In genomic region chr5:176836811-176837706, GRCh38 we compare ENCODE assay signal across 14 cellular contexts. TPM values are rescaled to one million over a fixed set of nuclear protein-coding genes. Genes with fewer than 3 reads are reported as not detected.
DNase-seq lines count a peak whose midpoint lies in the region; ATAC-seq, FAIRE-seq and TF ChIP-seq lines count a peak whose summit lies in the region.
"Had no signal": no experiment of that assay in that cellular context is flagged by ENCODE, and none has a peak within 500 bp of the region (broad histone marks: within the 10 kb centered on the region; RNA-seq: fewer than 3 reads in every experiment).

No MANE protein-coding gene starts in this region.

- H3K79me2 ChIP-seq in HCT116 (ENCODE audit: insufficient read depth, low read length), result no peaks in the 10 kb centered on the region

- DNase-seq in Ammon's horn (ENCODE audit: low spot score) (peak; percentile 41), HCT116 (ENCODE audit: low read depth, low spot score) (no peak), NCI-H524 (lab: John Stamatoyannopoulos, UW) (peak; percentile 89 to 94), cerebellar cortex (ENCODE audit: low spot score) (peak; percentile 95), T-cell (no peak), NCI-H748 treated with DMSO at 0.1 percent for 48 hours (lab: John Stamatoyannopoulos, UW) (no peak), progenitor cell of endocrine pancreas (ENCODE audit: low spot score, unreplicated experiment) (no peak), D721Med (ENCODE audit: insufficient read length, low spot score) (no peak)
- DNase-seq: NCI-H1417 treated with DMSO at 0.1 percent for 48 hours, NCI-H2081 treated with DMSO at 0.1 percent for 48 hours had no signal

- no peak overlapping the region for H3K9ac ChIP-seq in HCT116 (ENCODE audit: low read length)
- H3K9ac ChIP-seq: GM23248 had no signal

- no peaks in the 10 kb centered on the region for H3K27me3 ChIP-seq in HCT116 (ENCODE audit: insufficient read depth, low read length)

- TF ChIP-seq RAD21 in HCT116 (IDR thresholded peaks at IDR 0.05; ENCODE audit: low read depth), result no peak

- no peaks in the 10 kb centered on the region for H3K36me3 ChIP-seq in HCT116 (ENCODE audit: control insufficient read depth in 1 of 2, insufficient read depth in 2 of 2, low read length in 2 of 2)

- H3K4me1 Mint-ChIP-seq in T-cell (no peaks in the 10 kb centered on the region), progenitor cell of endocrine pancreas (ENCODE audit: low read depth) (no peaks in the 10 kb centered on the region)
- H3K4me1 Mint-ChIP-seq: CD4-positive, CD25-positive, alpha-beta regulatory T cell; T-helper 17 cell had no signal

- H3K4me3 Mint-ChIP-seq in T-cell, result no peak overlapping the region
- H3K4me3 Mint-ChIP-seq in progenitor cell of endocrine pancreas (ENCODE audit: low read depth), result no peak overlapping the region
- H3K4me3 Mint-ChIP-seq: T-helper 17 cell had no signal

- RAD21 ChIA-PET in HCT116 (lab: Charles Lee; ENCODE audit: low non-redundant PET in 1 of 2, low total read pairs in 2 of 2, uncharacterized antibody in 2 of 2, unreplicated experiment in 2 of 2), result no interaction called here

- H3K4me3 ChIP-seq in HCT116 (replicated peaks in 1 of 2; ENCODE audit: low read depth in 1 of 2, low read length in 2 of 2), result no peak overlapping the region
- H3K4me3 ChIP-seq: GM23248 had no signal

- no peak for FAIRE-seq in D721Med (lab: Jason Lieb, UNC)

- intact Hi-C loops in HCT116 (cut with micrococcal nuclease), result no loop called here

- POLR2A ChIA-PET in HCT116 (lab: Charles Lee) (interaction anchor here (0.5 kb wide), 1 partner anchor 19 kb away, joined by 3 read pairs; no protein-coding TSS in a partner anchor), T-cell (lab: Charles Lee) (no interaction called here)

- H3K27ac Mint-ChIP-seq in T-cell, result no peak overlapping the region
- H3K27ac Mint-ChIP-seq in progenitor cell of endocrine pancreas, result no peak overlapping the region
- H3K27ac Mint-ChIP-seq: CD4-positive, CD25-positive, alpha-beta regulatory T cell; T-helper 17 cell had no signal

- no peaks in the 10 kb centered on the region for H3K36me3 Mint-ChIP-seq in T-cell
- no peaks in the 10 kb centered on the region for H3K36me3 Mint-ChIP-seq in progenitor cell of endocrine pancreas (ENCODE audit: insufficient read depth)
- H3K36me3 Mint-ChIP-seq: CD4-positive, CD25-positive, alpha-beta regulatory T cell had no signal

- no peaks in the 10 kb centered on the region for H3K9me3 Mint-ChIP-seq in T-cell
- no peaks in the 10 kb centered on the region for H3K9me3 Mint-ChIP-seq in progenitor cell of endocrine pancreas (ENCODE audit: low read depth)

- no peak overlapping the region for H2AFZ ChIP-seq in HCT116 (ENCODE audit: low read depth, low read length, poor library complexity, severe bottlenecking)
- H2AFZ ChIP-seq: GM23248 had no signal

- no peak overlapping the region for H3K27ac ChIP-seq in HCT116 (ENCODE audit: low read depth, low read length)
- H3K27ac ChIP-seq: GM23248 had no signal

- H3K4me2 ChIP-seq in HCT116 (ENCODE audit: low read length), result no peak overlapping the region

- no peak for TF ChIP-seq POLR2A in HCT116 (IDR thresholded peaks at IDR 0.05; ENCODE audit: borderline replicate concordance, extremely low read depth, insufficient read depth, insufficient read length)

- CTCF ChIA-PET in HCT116 (lab: Charles Lee), result interaction anchor here (1.1 kb wide), 1 partner anchor 14 kb away, joined by 3 read pairs; no protein-coding TSS in a partner anchor
- CTCF ChIA-PET in T-cell (lab: Charles Lee), result no interaction called here

- ATAC-seq in HCT116, result peak; percentile 12; the same call in 1 of the 2 replicates
- ATAC-seq in T-cell (replicated peaks in 1 of 4), result no peak

- H4K20me1 ChIP-seq in HCT116 (ENCODE audit: insufficient read depth), result no peaks in the 10 kb centered on the region

- H3K4me1 ChIP-seq in HCT116 (ENCODE audit: control insufficient read depth in 1 of 2, insufficient read depth in 2 of 2, low read length in 2 of 2), result no peaks in the 10 kb centered on the region
- H3K4me1 ChIP-seq: Caco-2 had no signal

- BruUV-seq in HCT116 (replicated peaks; lab: Mats Ljungman, UMichigan), result no TSS peak

- H3K9me2 ChIP-seq in HCT116 (ENCODE audit: insufficient read depth), result no peaks in the 10 kb centered on the region

- TF ChIP-seq CTCF in HCT116 (IDR thresholded peaks at IDR 0.05 in 2 of 3, conservative IDR thresholded peaks at IDR 0.05 in 1 of 3; ENCODE audit: borderline replicate concordance in 1 of 3, insufficient read depth in 1 of 3, low read depth in 2 of 3, low read length in 2 of 3) (no peak), progenitor cell of endocrine pancreas (IDR thresholded peaks at IDR 0.05; ENCODE audit: unreplicated experiment) (no peak), D721Med (IDR thresholded peaks at IDR 0.05; ENCODE audit: insufficient read depth, missing control alignments) (no peak)

- no peaks in the 10 kb centered on the region for H3K9me3 ChIP-seq in HCT116 (ENCODE audit: control insufficient read depth in 1 of 2, insufficient read depth in 1 of 2, low read depth in 1 of 2, low read length in 2 of 2)

- H3K27me3 Mint-ChIP-seq in T-cell, result peaks cover 27 to 50% of the 10 kb centered on the region in 2 donors
- H3K27me3 Mint-ChIP-seq in progenitor cell of endocrine pancreas, result peaks cover 57% of the 10 kb centered on the region

TF ChIP-seq in HCT116, 20 proteins besides CTCF, POLR2A, EP300 and RAD21:
- TF ChIP-seq ZFX (IDR thresholded peaks at IDR 0.05) (no peak), CBX3 (IDR thresholded peaks at IDR 0.05; ENCODE audit: low read depth) (no peak), ATF3 (IDR thresholded peaks at IDR 0.05) (no peak), YY1 (IDR thresholded peaks at IDR 0.05; ENCODE audit: extremely low read depth, insufficient replicate concordance, low read depth, low read length) (no peak), ZNF274 (IDR thresholded peaks at IDR 0.05; ENCODE audit: low read depth, low read length) (no peak), ELF1 (IDR thresholded peaks at IDR 0.05; ENCODE audit: borderline replicate concordance, low read depth) (no peak), SP1 (IDR thresholded peaks at IDR 0.05; ENCODE audit: low read depth) (no peak), EGR1 (IDR thresholded peaks at IDR 0.05; ENCODE audit: low read depth) (no peak), POLR2AphosphoS5 (IDR thresholded peaks at IDR 0.05; ENCODE audit: low read depth, low read length) (no peak), SRF (IDR thresholded peaks at IDR 0.05; ENCODE audit: low read depth) (no peak), EZH2 (IDR thresholded peaks at IDR 0.05) (no peak), EZH2phosphoT487 (IDR thresholded peaks at IDR 0.05; ENCODE audit: borderline replicate concordance) (no peak), CEBPB (IDR thresholded peaks at IDR 0.05; ENCODE audit: low read depth) (no peak), TCF7L2 (IDR thresholded peaks at IDR 0.05; ENCODE audit: borderline replicate concordance, extremely low read depth, insufficient read depth, insufficient read length) (no peak)
- TF ChIP-seq, protein P1, sequence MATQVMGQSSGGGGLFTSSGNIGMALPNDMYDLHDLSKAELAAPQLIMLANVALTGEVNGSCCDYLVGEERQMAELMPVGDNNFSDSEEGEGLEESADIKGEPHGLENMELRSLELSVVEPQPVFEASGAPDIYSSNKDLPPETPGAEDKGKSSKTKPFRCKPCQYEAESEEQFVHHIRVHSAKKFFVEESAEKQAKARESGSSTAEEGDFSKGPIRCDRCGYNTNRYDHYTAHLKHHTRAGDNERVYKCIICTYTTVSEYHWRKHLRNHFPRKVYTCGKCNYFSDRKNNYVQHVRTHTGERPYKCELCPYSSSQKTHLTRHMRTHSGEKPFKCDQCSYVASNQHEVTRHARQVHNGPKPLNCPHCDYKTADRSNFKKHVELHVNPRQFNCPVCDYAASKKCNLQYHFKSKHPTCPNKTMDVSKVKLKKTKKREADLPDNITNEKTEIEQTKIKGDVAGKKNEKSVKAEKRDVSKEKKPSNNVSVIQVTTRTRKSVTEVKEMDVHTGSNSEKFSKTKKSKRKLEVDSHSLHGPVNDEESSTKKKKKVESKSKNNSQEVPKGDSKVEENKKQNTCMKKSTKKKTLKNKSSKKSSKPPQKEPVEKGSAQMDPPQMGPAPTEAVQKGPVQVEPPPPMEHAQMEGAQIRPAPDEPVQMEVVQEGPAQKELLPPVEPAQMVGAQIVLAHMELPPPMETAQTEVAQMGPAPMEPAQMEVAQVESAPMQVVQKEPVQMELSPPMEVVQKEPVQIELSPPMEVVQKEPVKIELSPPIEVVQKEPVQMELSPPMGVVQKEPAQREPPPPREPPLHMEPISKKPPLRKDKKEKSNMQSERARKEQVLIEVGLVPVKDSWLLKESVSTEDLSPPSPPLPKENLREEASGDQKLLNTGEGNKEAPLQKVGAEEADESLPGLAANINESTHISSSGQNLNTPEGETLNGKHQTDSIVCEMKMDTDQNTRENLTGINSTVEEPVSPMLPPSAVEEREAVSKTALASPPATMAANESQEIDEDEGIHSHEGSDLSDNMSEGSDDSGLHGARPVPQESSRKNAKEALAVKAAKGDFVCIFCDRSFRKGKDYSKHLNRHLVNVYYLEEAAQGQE (IDR thresholded peaks at IDR 0.05; ENCODE audit: low read depth), result no peak
- TF ChIP-seq, protein P2, sequence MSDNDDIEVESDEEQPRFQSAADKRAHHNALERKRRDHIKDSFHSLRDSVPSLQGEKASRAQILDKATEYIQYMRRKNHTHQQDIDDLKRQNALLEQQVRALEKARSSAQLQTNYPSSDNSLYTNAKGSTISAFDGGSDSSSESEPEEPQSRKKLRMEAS (IDR thresholded peaks at IDR 0.05), result no peak

RNA-seq across cellular contexts. Expression of gene UNC5A, which starts 26.7 kb away (rescaled TPM):
- total RNA-seq in HCT116 (2021; ENCODE audit: unreplicated experiment) (10.1 TPM), T-cell (not detected), progenitor cell of endocrine pancreas (2.8 and 2.9 TPM in 2 replicates)
- polyA plus RNA-seq in HCT116 (2012), result 9.0 and 9.9 TPM in 2 replicates
- total RNA-seq: Caco-2; CD4-positive, CD25-positive, alpha-beta regulatory T cell; GM23248; T-helper 17 cell had no signal
- polyA plus RNA-seq: CD4-positive, CD25-positive, alpha-beta regulatory T cell; GM23248 had no signal

Comparison
In these comparisons a context has a peak if more than half of its experiments do, and no peak if none do; other contexts are left out.
1. DNase-seq: peak in Ammon's horn (single experiment), NCI-H524 (2 of 2) and cerebellar cortex (single experiment); none in HCT116 (single experiment), T-cell (0 of 34), NCI-H748 treated with DMSO at 0.1 percent for 48 hours (single experiment), progenitor cell of endocrine pancreas (single experiment) and D721Med (single experiment).